In genomic region chr1:34460193-34460592, GRCh38 we compare ENCODE assay signal across 8 cellular contexts.
A peak's percentile ranks its signal among the peaks of the same experiment; 100 is the strongest.
DNase-seq lines count a peak whose midpoint lies in the region; ATAC-seq and TF ChIP-seq lines count a peak whose summit lies in the region.

No MANE protein-coding gene starts in this region.

- TF ChIP-seq CTCF in activated CD8-positive, alpha-beta T cell treated with anti-CD3 and anti-CD28 coated beads for 36 hours (IDR thresholded peaks at IDR 0.05): peak; percentile 68

- no peaks in the 10 kb centered on the region for H3K4me1 Mint-ChIP-seq in activated CD8-positive, alpha-beta T cell treated with anti-CD3 and anti-CD28 coated beads for 36 hours (ENCODE audit: low read depth)

- POLR2A ChIA-PET in activated CD8-positive, alpha-beta T cell treated with anti-CD3 and anti-CD28 coated beads for 36 hours (lab: Charles Lee): no interaction called here

- DNase-seq in A172 (ENCODE audit: low spot score): peak; percentile 8
- DNase-seq in GF-D8 (lab: John Stamatoyannopoulos, UW): peak; percentile 2
- peak; percentile 4 for DNase-seq in NCI-H2196 treated with DMSO at 0.1 percent for 48 hours (lab: John Stamatoyannopoulos, UW; ENCODE audit: unreplicated experiment)
- DNase-seq in activated CD8-positive, alpha-beta T cell treated with anti-CD3 and anti-CD28 coated beads for 36 hours: peak; percentile 73
- peak; percentile 16 for DNase-seq in globus pallidus (ENCODE audit: low spot score)
- DNase-seq in stimulated activated CD4-positive, alpha-beta T cell treated with anti-CD3 and anti-CD28 coated beads, Interleukin-2, amount 100 ng/mL, for 24 hours: peak; percentile 54 to 65
- DNase-seq in SHP77 treated with DMSO at 0.1 percent for 48 hours (lab: John Stamatoyannopoulos, UW): no peak
- no peak for DNase-seq in ureter (ENCODE audit: low spot score)

- no peaks in the 10 kb centered on the region for H3K36me3 Mint-ChIP-seq in activated CD8-positive, alpha-beta T cell treated with anti-CD3 and anti-CD28 coated beads for 36 hours (ENCODE audit: low read depth)

- H3K27me3 Mint-ChIP-seq in activated CD8-positive, alpha-beta T cell treated with anti-CD3 and anti-CD28 coated beads for 36 hours: peaks cover 5% of the 10 kb centered on the region

- H3K9me3 Mint-ChIP-seq in activated CD8-positive, alpha-beta T cell treated with anti-CD3 and anti-CD28 coated beads for 36 hours: no peaks in the 10 kb centered on the region

- H3K27ac Mint-ChIP-seq in activated CD8-positive, alpha-beta T cell treated with anti-CD3 and anti-CD28 coated beads for 36 hours: no peak overlapping the region

- intact Hi-C loops in activated CD8-positive, alpha-beta T cell treated with anti-CD3 and anti-CD28 coated beads for 36 hours (cut with micrococcal nuclease): loop anchor here (2.0 to 10.0 kb wide), 3 partner anchors 137 to 283 kb away; no protein-coding TSS in a partner anchor

- no peak for ATAC-seq in activated CD8-positive, alpha-beta T cell treated with anti-CD3 and anti-CD28 coated beads for 36 hours

- CTCF ChIA-PET in activated CD8-positive, alpha-beta T cell treated with anti-CD3 and anti-CD28 coated beads for 36 hours (lab: Charles Lee): interaction anchor here (0.8 to 3.4 kb wide), 15 partner anchors 10 to 282 kb away, joined by 3 to 35 read pairs (median 4); no protein-coding TSS in a partner anchor

- no peak overlapping the region for H3K4me3 Mint-ChIP-seq in activated CD8-positive, alpha-beta T cell treated with anti-CD3 and anti-CD28 coated beads for 36 hours

Comparison
In these comparisons a context has a peak if more than half of its experiments do, and no peak if none do; other contexts are left out.
1. DNase-seq: peak in A172 (single experiment), GF-D8 (single experiment), NCI-H2196 treated with DMSO at 0.1 percent for 48 hours (single experiment), activated CD8-positive, alpha-beta T cell treated with anti-CD3 and anti-CD28 coated beads for 36 hours (single experiment), globus pallidus (single experiment) and stimulated activated CD4-positive, alpha-beta T cell treated with anti-CD3 and anti-CD28 coated beads, Interleukin-2, amount 100 ng/mL, for 24 hours (2 of 2); none in SHP77 treated with DMSO at 0.1 percent for 48 hours (single experiment) and ureter (single experiment).